ENCODE assay signal across 8 cellular contexts in genomic region chr9:133163559-133164208, GRCh38. TPM values are rescaled to one million over a fixed set of nuclear protein-coding genes. Genes with fewer than 3 reads are reported as not detected.
A peak's percentile ranks its signal among the peaks of the same experiment; 100 is the strongest.
DNase-seq lines count a peak whose midpoint lies in the region; ATAC-seq and TF ChIP-seq lines count a peak whose summit lies in the region.

GBGT1 (minus strand) TSS chr9:133163914; CDS start chr9:133162412, 1,502 bp downstream.

- no peak for TF ChIP-seq RAD21 in SK-N-SH (IDR thresholded peaks at IDR 0.05; ENCODE audit: low read length)

- H2AFZ ChIP-seq in SK-N-SH (ENCODE audit: low read depth), result no peak within 1 kb of the TSS

- H3K9me2 ChIP-seq in SK-N-SH, result no peaks in the 10 kb centered on the region

- peaks cover 12% of the 10 kb centered on the region for H3K4me1 ChIP-seq in CD4-positive, alpha-beta memory T cell (ENCODE audit: insufficient read depth, low read length)
- peaks cover 0 to 5% of the 10 kb centered on the region in 2 experiments; a peak in 1 of 4 replicates for H3K4me1 ChIP-seq in SK-N-SH (ENCODE audit: control insufficient read depth in 1 of 2, insufficient read depth in 2 of 2, low read depth in 1 of 2, low read length in 1 of 2)

- no peak for TF ChIP-seq CTCF in SK-N-SH (IDR thresholded peaks at IDR 0.05)
- TF ChIP-seq CTCF in chondrocyte (IDR thresholded peaks at IDR 0.05), result peak; percentile 19

- intact Hi-C loops in CD4-positive, alpha-beta memory T cell (cut with micrococcal nuclease), result no loop called here
- intact Hi-C loops in left colon (cut with DNase I, micrococcal nuclease), result no loop called here

- H3K9me3 ChIP-seq in CD4-positive, alpha-beta memory T cell (ENCODE audit: control insufficient read depth in 1 of 2, low read length in 2 of 2), result no peaks in the 10 kb centered on the region
- H3K9me3 ChIP-seq in SK-N-SH, result no peaks in the 10 kb centered on the region

- H3K9ac ChIP-seq in SK-N-SH, result no peak within 1 kb of the TSS

- DNase-seq in CD4-positive, alpha-beta memory T cell, result peak in 2 of 5 donors; percentile 23 to 24
- DNase-seq in SK-N-SH, result peak; percentile 90
- DNase-seq in chondrocyte (ENCODE audit: low spot score), result peak; percentile 89
- DNase-seq in left colon, result peak in 1 of 2 donors; percentile 75
- DNase-seq in stimulated activated naive CD4-positive, alpha-beta T cell treated with Interleukin-2 at 50 U/mL for 16 hours (lab: John Stamatoyannopoulos, UW), result peak; percentile 14
- no peak for DNase-seq in NCI-H187 (lab: John Stamatoyannopoulos, UW)

- H3F3A ChIP-seq in SK-N-SH (replicated peaks; ENCODE audit: insufficient read depth), result no peaks in the 10 kb centered on the region

- no peaks in the 10 kb centered on the region for H4K20me1 ChIP-seq in SK-N-SH (ENCODE audit: insufficient read depth)

- H3K36me3 Mint-ChIP-seq in CD4-positive, alpha-beta memory T cell, result no peaks in the 10 kb centered on the region
- peaks cover 3% of the 10 kb centered on the region for H3K36me3 Mint-ChIP-seq in chondrocyte (ENCODE audit: low read depth)

- no peak within 1 kb of the TSS for H3K4me2 ChIP-seq in SK-N-SH

- H3K79me2 ChIP-seq in SK-N-SH (ENCODE audit: insufficient read depth), result no peaks in the 10 kb centered on the region

- H3K27me3 ChIP-seq in CD4-positive, alpha-beta memory T cell (ENCODE audit: insufficient read depth, low read length), result no peaks in the 10 kb centered on the region
- H3K27me3 ChIP-seq in SK-N-SH (ENCODE audit: insufficient read depth), result no peaks in the 10 kb centered on the region

- H3K4me3 Mint-ChIP-seq in CD4-positive, alpha-beta memory T cell, result peak within 1 kb of the TSS; percentile 65 to 83 (median 76)
- H3K4me3 Mint-ChIP-seq in chondrocyte (ENCODE audit: unreplicated experiment), result peak within 1 kb of the TSS; percentile 76

- ATAC-seq in GM21447 (IDR thresholded peaks at IDR 0.05; ENCODE audit: unreplicated experiment), result peak; percentile 56
- ATAC-seq in left colon, result peak; percentile 65
- ATAC-seq in HG02763 (IDR thresholded peaks at IDR 0.05; ENCODE audit: unreplicated experiment), result no peak

- H3K4me1 Mint-ChIP-seq in CD4-positive, alpha-beta memory T cell, result peaks cover 3 to 11% (median 7%) of the 10 kb centered on the region in 4 donors
- peaks cover 12% of the 10 kb centered on the region for H3K4me1 Mint-ChIP-seq in chondrocyte (ENCODE audit: low read depth)

- no peak for TF ChIP-seq EP300 in SK-N-SH (IDR thresholded peaks at IDR 0.05; ENCODE audit: borderline replicate concordance in 1 of 2, low read depth in 1 of 2, low read length in 1 of 2)

- H3K27ac Mint-ChIP-seq in CD4-positive, alpha-beta memory T cell, result peak within 1 kb of the TSS in 1 of 7 donors; percentile 73
- no peak within 1 kb of the TSS for H3K27ac Mint-ChIP-seq in chondrocyte (ENCODE audit: unreplicated experiment)

- CTCF ChIA-PET in CD4-positive, alpha-beta memory T cell (lab: Charles Lee; ENCODE audit: partially characterized antibody), result interaction anchor here (0.7 to 1.1 kb wide), 2 partner anchors 14 to 60 kb away, joined by 3 read pairs; no protein-coding TSS in a partner anchor
- CTCF ChIA-PET in SK-N-SH (lab: Yijun Ruan, JAX), result interaction anchor here (0.6 to 1.1 kb wide), 6 partner anchors 14 to 121 kb away, joined by 3 to 4 read pairs (median 3); no protein-coding TSS in a partner anchor

- no peaks in the 10 kb centered on the region for H3K9me3 Mint-ChIP-seq in CD4-positive, alpha-beta memory T cell
- no peaks in the 10 kb centered on the region for H3K9me3 Mint-ChIP-seq in chondrocyte (ENCODE audit: low read depth)

- peak within 1 kb of the TSS in 1 of 2 donors; percentile 30 for H3K4me3 ChIP-seq in CD4-positive, alpha-beta memory T cell (ENCODE audit: low read length in 2 of 2)
- H3K4me3 ChIP-seq in SK-N-SH (ENCODE audit: low read depth in 2 of 2, low read length in 1 of 2), result peak within 1 kb of the TSS in 1 of 2 experiments; percentile 42; a peak in 3 of 4 replicates

- no peaks in the 10 kb centered on the region for H3K36me3 ChIP-seq in CD4-positive, alpha-beta memory T cell (ENCODE audit: insufficient read depth, low read length)
- no peaks in the 10 kb centered on the region for H3K36me3 ChIP-seq in SK-N-SH (replicated peaks in 1 of 2; ENCODE audit: control insufficient read depth in 1 of 2, insufficient read depth in 2 of 2, low read length in 1 of 2)

- H3K27me3 Mint-ChIP-seq in CD4-positive, alpha-beta memory T cell, result no peaks in the 10 kb centered on the region
- H3K27me3 Mint-ChIP-seq in chondrocyte (ENCODE audit: low read depth), result no peaks in the 10 kb centered on the region

- peak within 1 kb of the TSS; percentile 20 for H3K27ac ChIP-seq in CD4-positive, alpha-beta memory T cell (ENCODE audit: low read depth, low read length)
- H3K27ac ChIP-seq in SK-N-SH (ENCODE audit: low read depth in 2 of 2, low read length in 1 of 2), result no peak within 1 kb of the TSS

- POLR2A ChIA-PET in CD4-positive, alpha-beta memory T cell (lab: Charles Lee; ENCODE audit: partially characterized antibody), result interaction anchor here (0.5 to 0.7 kb wide), 2 partner anchors 8 to 133 kb away, joined by 3 to 4 read pairs; partner anchors contain the start of gene GTF3C5
- POLR2A ChIA-PET in SK-N-SH (lab: Yijun Ruan, JAX), result interaction anchor here (0.6 to 0.7 kb wide), 3 partner anchors 49 to 1561 kb away, joined by 3 to 5 read pairs (median 3); no protein-coding TSS in a partner anchor

- WGBS in SK-N-SH (ENCODE audit: low lambda C conversion rate), result 60% methylated on average over 44 of the region's 57 CpGs

TF ChIP-seq in SK-N-SH, 30 proteins besides CTCF, POLR2A, EP300 and RAD21 (continues in another document):
- TF ChIP-seq FOXJ3 (CRISPR knock-in tag; IDR thresholded peaks at IDR 0.05) (no peak), YY1 (IDR thresholded peaks at IDR 0.05; ENCODE audit: low read depth) (no peak), SMC3 (IDR thresholded peaks at IDR 0.05; ENCODE audit: low read depth, low read length) (no peak), ELF1 (IDR thresholded peaks at IDR 0.05) (no peak), IRF3 (IDR thresholded peaks at IDR 0.05; ENCODE audit: low read depth, low read length) (no peak), MEF2A (IDR thresholded peaks at IDR 0.05; ENCODE audit: borderline replicate concordance, low read depth) (no peak), FOSL2 (IDR thresholded peaks at IDR 0.05; ENCODE audit: borderline replicate concordance, low read depth) (no peak), MXI1 (IDR thresholded peaks at IDR 0.05; ENCODE audit: low read depth, low read length) (no peak)
- TF ChIP-seq, protein P1, sequence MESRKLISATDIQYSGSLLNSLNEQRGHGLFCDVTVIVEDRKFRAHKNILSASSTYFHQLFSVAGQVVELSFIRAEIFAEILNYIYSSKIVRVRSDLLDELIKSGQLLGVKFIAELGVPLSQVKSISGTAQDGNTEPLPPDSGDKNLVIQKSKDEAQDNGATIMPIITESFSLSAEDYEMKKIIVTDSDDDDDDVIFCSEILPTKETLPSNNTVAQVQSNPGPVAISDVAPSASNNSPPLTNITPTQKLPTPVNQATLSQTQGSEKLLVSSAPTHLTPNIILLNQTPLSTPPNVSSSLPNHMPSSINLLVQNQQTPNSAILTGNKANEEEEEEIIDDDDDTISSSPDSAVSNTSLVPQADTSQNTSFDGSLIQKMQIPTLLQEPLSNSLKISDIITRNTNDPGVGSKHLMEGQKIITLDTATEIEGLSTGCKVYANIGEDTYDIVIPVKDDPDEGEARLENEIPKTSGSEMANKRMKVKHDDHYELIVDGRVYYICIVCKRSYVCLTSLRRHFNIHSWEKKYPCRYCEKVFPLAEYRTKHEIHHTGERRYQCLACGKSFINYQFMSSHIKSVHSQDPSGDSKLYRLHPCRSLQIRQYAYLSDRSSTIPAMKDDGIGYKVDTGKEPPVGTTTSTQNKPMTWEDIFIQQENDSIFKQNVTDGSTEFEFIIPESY (IDR thresholded peaks at IDR 0.05; ENCODE audit: borderline replicate concordance, low read depth), result no peak
- TF ChIP-seq, protein P2, sequence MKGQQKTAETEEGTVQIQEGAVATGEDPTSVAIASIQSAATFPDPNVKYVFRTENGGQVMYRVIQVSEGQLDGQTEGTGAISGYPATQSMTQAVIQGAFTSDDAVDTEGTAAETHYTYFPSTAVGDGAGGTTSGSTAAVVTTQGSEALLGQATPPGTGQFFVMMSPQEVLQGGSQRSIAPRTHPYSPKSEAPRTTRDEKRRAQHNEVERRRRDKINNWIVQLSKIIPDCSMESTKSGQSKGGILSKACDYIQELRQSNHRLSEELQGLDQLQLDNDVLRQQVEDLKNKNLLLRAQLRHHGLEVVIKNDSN (IDR thresholded peaks at IDR 0.05; ENCODE audit: borderline replicate concordance, low read depth), result no peak

RNA-seq across cellular contexts. Expression of gene GBGT1, which starts in this region (rescaled TPM):
- total RNA-seq in CD4-positive, alpha-beta memory T cell, result 1 to 10 TPM; 3.6 to 6.3 TPM
- polyA plus RNA-seq in CD4-positive, alpha-beta memory T cell, result under 1 TPM; 0.16 to 0.50 TPM
- polyA plus RNA-seq in SK-N-SH (2012; rRNA removed), result 0.45 and 0.51 TPM in 2 replicates
- 0.22 and 0.30 TPM in 2 replicates for polyA plus RNA-seq in SK-N-SH (2012; cell fraction: cytosol; rRNA removed)
- 1.1 and 1.7 TPM in 2 replicates for polyA plus RNA-seq in SK-N-SH (2012; cell fraction: nucleus; rRNA removed)
- 2.1 to 8.1 TPM (median 5.8 TPM) in 3 replicates for total RNA-seq in chondrocyte
- 1 to 10 TPM; 4.9 to 5.5 TPM for total RNA-seq in left colon

Comparison
In these comparisons a context has a peak if more than half of its experiments do, and no peak if none do; other contexts are left out.
1. DNase-seq: peak in SK-N-SH (single experiment), chondrocyte (single experiment) and stimulated activated naive CD4-positive, alpha-beta T cell treated with Interleukin-2 at 50 U/mL for 16 hours (single experiment); none in NCI-H187 (0 of 2).